8 cellular contexts compared by ENCODE assay signal in the genomic region with DNA sequence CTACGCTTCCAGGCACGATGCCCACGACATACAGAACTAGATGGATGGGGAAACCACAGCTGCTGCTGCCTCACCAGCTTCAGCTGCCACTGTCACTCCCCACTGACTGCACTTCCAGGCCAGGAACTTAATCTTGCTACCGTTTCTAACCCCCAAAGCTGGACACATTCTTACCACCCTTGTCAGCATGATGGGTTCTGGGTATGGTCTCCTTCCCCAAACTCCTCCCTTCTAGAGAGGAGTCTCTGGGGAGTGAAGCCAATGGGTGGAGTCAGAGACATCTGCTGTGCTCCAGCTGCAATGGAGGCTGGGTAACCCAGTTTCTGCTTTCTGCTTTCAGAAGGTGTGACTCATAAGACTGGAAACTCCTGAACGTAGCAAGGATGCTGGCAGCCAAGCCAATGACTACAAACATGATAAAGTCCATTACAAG.
A peak's percentile ranks its signal among the peaks of the same experiment; 100 is the strongest.
DNase-seq lines count a peak whose midpoint lies in the region; FAIRE-seq and TF ChIP-seq lines count a peak whose summit lies in the region.

No MANE protein-coding gene starts in this region.

- no peak overlapping the region for H3K23ac ChIP-seq in trophoblast cell (ENCODE audit: low read length)

- peaks cover 13% of the 10 kb centered on the region for H3K4me1 Mint-ChIP-seq in activated CD4-positive, alpha-beta T cell treated with anti-CD3 and anti-CD28 coated beads, Interleukin-2, amount 10 ng/mL, durations not matched to agents 24 days and 14 days
- H3K4me1 Mint-ChIP-seq in endothelial cell (ENCODE audit: unreplicated experiment), result peaks cover 7% of the 10 kb centered on the region

- H3K4me1 ChIP-seq in mammary epithelial cell (ENCODE audit: insufficient read depth, low read length) (no peaks in the 10 kb centered on the region), trophoblast cell (ENCODE audit: control insufficient read depth in 1 of 2, insufficient read depth in 2 of 2, low read length in 2 of 2) (no peaks in the 10 kb centered on the region)

- no peak overlapping the region for H3K9ac ChIP-seq in mammary epithelial cell (ENCODE audit: insufficient read depth, low read length)
- no peak overlapping the region for H3K9ac ChIP-seq in trophoblast cell (ENCODE audit: low read length)

- H3K4ac ChIP-seq in trophoblast cell (ENCODE audit: low read depth, low read length), result no peak overlapping the region

- H3K27ac ChIP-seq in mammary epithelial cell (ENCODE audit: insufficient read depth, low read depth, low read length) (no peak overlapping the region), trophoblast cell (ENCODE audit: low read depth, low read length) (no peak overlapping the region)

- DNase-seq in activated CD4-positive, alpha-beta T cell treated with anti-CD3 and anti-CD28 coated beads, Interleukin-2, amount 10 ng/mL, durations not matched to agents 24 days and 14 days, result peak; percentile 64
- DNase-seq in activated CD4-positive, alpha-beta T cell treated with anti-CD3 and anti-CD28 coated beads, Interleukin-2, amount 50 U/mL, for 1 hour, result no peak
- DNase-seq in H54 (ENCODE audit: insufficient read length, low spot score) (peak; percentile 50), MV-4-11 (lab: John Stamatoyannopoulos, UW) (peak; percentile 99), mammary epithelial cell (peak; percentile 94), trophoblast cell (peak; percentile 50 to 63), NCI-H2029 treated with DMSO at 0.1 percent for 48 hours (lab: John Stamatoyannopoulos, UW) (no peak), endothelial cell (ENCODE audit: low spot score) (no peak)

- no peak overlapping the region for H3K14ac ChIP-seq in trophoblast cell (ENCODE audit: low read length)

- dilution Hi-C loops in mammary epithelial cell (cut with HindIII; ENCODE audit: low sequenced_read_pairs), result no loop called here

- no peak overlapping the region for H2BK5ac ChIP-seq in trophoblast cell (ENCODE audit: low read depth, low read length, poor library complexity)

- no peak overlapping the region for H2AFZ ChIP-seq in mammary epithelial cell (ENCODE audit: low read depth, low read length)
- no peak overlapping the region for H2AFZ ChIP-seq in trophoblast cell (ENCODE audit: insufficient read depth, low read length, poor library complexity)

- no peaks in the 10 kb centered on the region for H3K27me3 Mint-ChIP-seq in activated CD4-positive, alpha-beta T cell treated with anti-CD3 and anti-CD28 coated beads, Interleukin-2, amount 10 ng/mL, durations not matched to agents 24 days and 14 days
- H3K27me3 Mint-ChIP-seq in endothelial cell (ENCODE audit: unreplicated experiment), result peaks cover 5% of the 10 kb centered on the region

- H3K4me3 Mint-ChIP-seq in activated CD4-positive, alpha-beta T cell treated with anti-CD3 and anti-CD28 coated beads, Interleukin-2, amount 10 ng/mL, durations not matched to agents 24 days and 14 days, result no peak overlapping the region
- no peak overlapping the region for H3K4me3 Mint-ChIP-seq in endothelial cell (ENCODE audit: unreplicated experiment)

- no peaks in the 10 kb centered on the region for H3K9me3 Mint-ChIP-seq in activated CD4-positive, alpha-beta T cell treated with anti-CD3 and anti-CD28 coated beads, Interleukin-2, amount 10 ng/mL, durations not matched to agents 24 days and 14 days
- H3K9me3 Mint-ChIP-seq in endothelial cell (ENCODE audit: unreplicated experiment), result no peaks in the 10 kb centered on the region

- no peak overlapping the region for H2AK5ac ChIP-seq in trophoblast cell (ENCODE audit: low read length)

- H3K18ac ChIP-seq in trophoblast cell (ENCODE audit: low read length), result no peak overlapping the region

- no peak overlapping the region for H2BK120ac ChIP-seq in trophoblast cell (ENCODE audit: insufficient read depth, low read length, poor library complexity)

- no TSS peak for BruUV-seq in mammary epithelial cell (replicated peaks; lab: Mats Ljungman, UMichigan)

- in situ Hi-C loops in mammary epithelial cell (cut with MboI; ENCODE audit: low sequenced_read_pairs in 2 of 2), result no loop called here

- no peak overlapping the region for H3K4me3 ChIP-seq in mammary epithelial cell (replicated peaks in 1 of 3; ENCODE audit: insufficient read depth in 1 of 3, low read depth in 2 of 3, low read length in 3 of 3)
- H3K4me3 ChIP-seq in trophoblast cell (ENCODE audit: low read depth, low read length), result no peak overlapping the region

- H4K12ac ChIP-seq in trophoblast cell (ENCODE audit: low read depth, low read length), result no peak overlapping the region

- H2BK12ac ChIP-seq in trophoblast cell (ENCODE audit: low read length), result no peak overlapping the region

- CTCF ChIA-PET in mammary epithelial cell (lab: Charles Lee; ENCODE audit: low non-redundant PET), result no interaction called here

- no peak overlapping the region for H4K91ac ChIP-seq in trophoblast cell (ENCODE audit: low read depth, low read length)

- TF ChIP-seq POLR2A in H54 (IDR thresholded peaks at IDR 0.05; ENCODE audit: low read depth, low read length), result 0 out of 2 replicates have a peak, but pooled peaks have one; percentile 7

- whole genome bisulfite sequencing in mammary epithelial cell (ENCODE audit: low coverage, missing lambda C conversion rate), result 72% methylated on average over 5 of the region's 5 CpGs
- no CpG with 5 or more reads among the region's 5 CpGs for WGBS in trophoblast cell (ENCODE audit: extremely low coverage, insufficient coverage, insufficient read length)

- H3K4me2 ChIP-seq in mammary epithelial cell (ENCODE audit: insufficient read depth, low read depth, low read length) (no peak overlapping the region), trophoblast cell (ENCODE audit: low read length) (no peak overlapping the region)

- no peak overlapping the region for H4K8ac ChIP-seq in trophoblast cell (ENCODE audit: low read depth, low read length)

- H3K9me3 ChIP-seq in mammary epithelial cell (replicated peaks; ENCODE audit: insufficient read depth, low read length), result no peaks in the 10 kb centered on the region
- peaks cover 14% of the 10 kb centered on the region for H3K9me3 ChIP-seq in trophoblast cell (ENCODE audit: insufficient read depth, low read depth, low read length)

- H3K79me1 ChIP-seq in trophoblast cell (ENCODE audit: low read length), result no peaks in the 10 kb centered on the region

- H3K79me2 ChIP-seq in mammary epithelial cell (ENCODE audit: insufficient read depth, low read length), result no peaks in the 10 kb centered on the region
- no peaks in the 10 kb centered on the region for H3K79me2 ChIP-seq in trophoblast cell (ENCODE audit: control insufficient read depth, insufficient read depth, low read length, poor library complexity)

- H3K27me3 ChIP-seq in mammary epithelial cell (ENCODE audit: insufficient read depth, low read length) (no peaks in the 10 kb centered on the region), trophoblast cell (ENCODE audit: insufficient read depth, low read length) (no peaks in the 10 kb centered on the region)

- H3K36me3 ChIP-seq in mammary epithelial cell (ENCODE audit: insufficient read depth, low read length) (no peaks in the 10 kb centered on the region), trophoblast cell (ENCODE audit: control insufficient read depth in 1 of 2, insufficient read depth in 2 of 2, low read length in 2 of 2) (no peaks in the 10 kb centered on the region)

- peak overlapping the region; percentile 61 for H3K27ac Mint-ChIP-seq in activated CD4-positive, alpha-beta T cell treated with anti-CD3 and anti-CD28 coated beads, Interleukin-2, amount 10 ng/mL, durations not matched to agents 24 days and 14 days
- H3K27ac Mint-ChIP-seq in endothelial cell (ENCODE audit: unreplicated experiment), result no peak overlapping the region

- TF ChIP-seq CTCF in mammary epithelial cell (conservative IDR thresholded peaks at IDR 0.05 in 1 of 2, IDR thresholded peaks at IDR 0.05 in 1 of 2; ENCODE audit: extremely low read depth in 1 of 2, insufficient read depth in 1 of 2, low read depth in 1 of 2, low read length in 2 of 2) (no peak), endothelial cell (IDR thresholded peaks at IDR 0.05; ENCODE audit: unreplicated experiment) (no peak)

- no peaks in the 10 kb centered on the region for H3K36me3 Mint-ChIP-seq in activated CD4-positive, alpha-beta T cell treated with anti-CD3 and anti-CD28 coated beads, Interleukin-2, amount 10 ng/mL, durations not matched to agents 24 days and 14 days (ENCODE audit: low read depth)
- no peaks in the 10 kb centered on the region for H3K36me3 Mint-ChIP-seq in endothelial cell (ENCODE audit: low read depth, unreplicated experiment)

- peak; percentile 69 for FAIRE-seq in H54 (lab: Jason Lieb, UNC)

- intact Hi-C loops in activated CD4-positive, alpha-beta T cell treated with anti-CD3 and anti-CD28 coated beads, Interleukin-2, amount 10 ng/mL, durations not matched to agents 24 days and 14 days (cut with micrococcal nuclease), result no loop called here
- intact Hi-C loops in mammary epithelial cell (cut with micrococcal nuclease), result no loop called here

- H4K20me1 ChIP-seq in mammary epithelial cell (ENCODE audit: insufficient read depth, low read length), result no peaks in the 10 kb centered on the region

Comparison
In these comparisons a context has a peak if more than half of its experiments do, and no peak if none do; other contexts are left out.
1. DNase-seq: peak in activated CD4-positive, alpha-beta T cell treated with anti-CD3 and anti-CD28 coated beads, Interleukin-2, amount 10 ng/mL, durations not matched to agents 24 days and 14 days (single experiment), H54 (single experiment), MV-4-11 (single experiment), mammary epithelial cell (single experiment) and trophoblast cell (2 of 2); none in activated CD4-positive, alpha-beta T cell treated with anti-CD3 and anti-CD28 coated beads, Interleukin-2, amount 50 U/mL, for 1 hour (single experiment), NCI-H2029 treated with DMSO at 0.1 percent for 48 hours (single experiment) and endothelial cell (single experiment).